Comparison of ENCODE assay signal across 12 cellular contexts in the genomic region with DNA sequence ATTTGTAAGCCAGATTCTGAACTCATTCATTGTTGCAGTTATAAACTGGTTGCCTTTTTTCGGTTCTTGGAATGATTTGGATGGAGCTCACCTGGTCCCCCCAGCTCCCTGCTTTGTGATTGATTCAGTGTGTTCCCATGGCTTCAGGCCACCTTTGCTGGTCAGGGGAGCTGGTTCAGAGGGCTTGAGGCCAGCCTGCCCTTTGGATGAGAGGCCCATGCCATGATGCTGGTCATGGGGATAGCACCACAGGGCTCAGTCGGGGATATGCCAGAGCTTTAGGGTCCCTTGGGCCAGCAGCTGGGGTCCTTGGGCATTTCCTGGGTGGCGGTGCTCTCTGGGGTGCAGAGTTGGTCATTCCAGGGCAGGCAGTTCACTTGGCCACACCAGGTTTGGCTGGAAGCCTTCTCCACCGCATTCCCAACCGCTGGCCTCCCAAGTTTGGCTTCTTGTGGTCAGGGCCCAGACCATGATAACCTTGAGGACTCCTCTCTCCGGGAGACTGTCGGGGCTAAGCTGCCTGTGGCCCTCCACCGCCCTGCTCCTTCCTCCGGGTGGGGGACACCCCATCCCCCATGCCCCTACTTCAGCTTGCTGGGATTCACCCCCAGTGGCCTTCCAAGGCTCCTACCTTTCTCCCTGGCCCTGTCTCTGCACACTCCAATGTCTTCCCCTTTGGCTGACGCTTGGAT.
DNase-seq lines count a peak whose midpoint lies in the region; ATAC-seq and TF ChIP-seq lines count a peak whose summit lies in the region.
"Had no signal": no experiment of that assay in that cellular context is flagged by ENCODE, and none has a peak within 500 bp of the region (broad histone marks: within the 10 kb centered on the region; RNA-seq: fewer than 3 reads in every experiment).

No MANE protein-coding gene starts in this region.

- H3K4me1 ChIP-seq in breast epithelium (peaks cover 3% of the 10 kb centered on the region in 2 donors), mesendoderm (ENCODE audit: control insufficient read depth, low read depth, low read length) (peaks cover 9% of the 10 kb centered on the region)

- no peak for TF ChIP-seq RAD21 in Ishikawa (IDR thresholded peaks at IDR 0.05; ENCODE audit: low read depth)

- H3K27me3 ChIP-seq in breast epithelium (no peaks in the 10 kb centered on the region), mesendoderm (ENCODE audit: insufficient read depth, low read length, poor library complexity) (no peaks in the 10 kb centered on the region)

- no peak overlapping the region for H2BK5ac ChIP-seq in mesendoderm (ENCODE audit: low read length)

- DNase-seq in AG20443 (ENCODE audit: low spot score) (peak; percentile 26), breast epithelium (ENCODE audit: low spot score in 2 of 2) (no peak), mesendoderm (no peak), T-helper 1 cell (no peak), NCI-H2196 treated with DMSO at 0.1 percent for 48 hours (lab: John Stamatoyannopoulos, UW; ENCODE audit: unreplicated experiment) (no peak)
- DNase-seq: activated CD8-positive, alpha-beta memory T cell treated with anti-CD3 and anti-CD28 coated beads, Interleukin-2, amount 10 ng/mL, durations not matched to agents 7 days and 5 days; activated naive CD8-positive, alpha-beta T cell treated with anti-CD3 and anti-CD28 coated beads for 36 hours; GDM1; NCI-H2227 treated with DMSO at 0.1 percent for 48 hours had no signal

- H2BK15ac ChIP-seq in mesendoderm (replicated peaks; ENCODE audit: low read depth): no peak overlapping the region

- H3K4me3 ChIP-seq in breast epithelium (no peak overlapping the region), mesendoderm (ENCODE audit: low read length) (no peak overlapping the region)

- no peak for TF ChIP-seq CTCF in breast epithelium (IDR thresholded peaks at IDR 0.05)

- no peak overlapping the region for H3K4me2 ChIP-seq in mesendoderm (ENCODE audit: low read length)

- peak overlapping the region; percentile 28 to 68 for H3K27ac ChIP-seq in breast epithelium
- no peak overlapping the region for H3K27ac ChIP-seq in mesendoderm (ENCODE audit: low read depth, low read length)

- intact Hi-C loops in breast epithelium (cut with DNase I; ENCODE audit: low total_unique reads): no loop called here

- TF ChIP-seq EP300 in Ishikawa (IDR thresholded peaks at IDR 0.05; ENCODE audit: borderline replicate concordance): no peak

- H2AK5ac ChIP-seq in mesendoderm (ENCODE audit: low read length): no peak overlapping the region

- no peak for TF ChIP-seq POLR2A in breast epithelium (IDR thresholded peaks at IDR 0.05)

- H3K36me3 ChIP-seq in breast epithelium: no peaks in the 10 kb centered on the region
- H3K36me3 ChIP-seq in mesendoderm (ENCODE audit: control insufficient read depth, insufficient read depth, low read length): no peaks in the 10 kb centered on the region

- no peaks in the 10 kb centered on the region for H3K79me2 ChIP-seq in mesendoderm (ENCODE audit: control insufficient read depth, insufficient read depth, low read length)

- no peak overlapping the region for H3K4ac ChIP-seq in mesendoderm (ENCODE audit: low read depth, low read length)

- H3K23ac ChIP-seq in mesendoderm (ENCODE audit: low read length): no peak overlapping the region

- H3K18ac ChIP-seq in mesendoderm (ENCODE audit: low read length): peak overlapping the region; percentile 35

- H3K56ac ChIP-seq in mesendoderm (ENCODE audit: low read length): peak overlapping the region; percentile 18

- H3K79me1 ChIP-seq in mesendoderm (ENCODE audit: low read length): no peaks in the 10 kb centered on the region

- H2BK120ac ChIP-seq in mesendoderm (ENCODE audit: low read depth, low read length): no peak overlapping the region

- H4K8ac ChIP-seq in mesendoderm (ENCODE audit: low read depth, low read length): no peak overlapping the region

- H3K9ac ChIP-seq in mesendoderm (ENCODE audit: low read length): no peak overlapping the region

- no CpG with 5 or more reads among the region's 10 CpGs for WGBS in mesendoderm (ENCODE audit: extremely low coverage, insufficient coverage, low lambda C conversion rate)

- H4K5ac ChIP-seq in mesendoderm (ENCODE audit: low read length): no peak overlapping the region

- H3K9me3 ChIP-seq in breast epithelium: no peaks in the 10 kb centered on the region

- ATAC-seq in GM21619 (IDR thresholded peaks at IDR 0.05; ENCODE audit: unreplicated experiment) (no peak), GM21786 (IDR thresholded peaks at IDR 0.05; ENCODE audit: unreplicated experiment) (no peak)
- ATAC-seq: activated CD8-positive, alpha-beta memory T cell treated with anti-CD3 and anti-CD28 coated beads, Interleukin-2, amount 10 ng/mL, durations not matched to agents 7 days and 5 days had no signal

TF ChIP-seq in Ishikawa, 13 proteins besides CTCF, POLR2A, EP300 and RAD21:
- TF ChIP-seq EGR1 (IDR thresholded peaks at IDR 0.05) (no peak), TCF12 (IDR thresholded peaks at IDR 0.05; ENCODE audit: low read depth) (0 out of 2 replicates have a peak, but pooled peaks have one; percentile 12), FOXM1 (IDR thresholded peaks at IDR 0.05; ENCODE audit: borderline replicate concordance, low read depth) (no peak), NFIC (IDR thresholded peaks at IDR 0.05) (no peak; the same call in 1 of the 2 replicates), TEAD4 (IDR thresholded peaks at IDR 0.05) (no peak), ZBTB7A (IDR thresholded peaks at IDR 0.05; ENCODE audit: low read depth) (no peak)
- TF ChIP-seq, protein P1, sequence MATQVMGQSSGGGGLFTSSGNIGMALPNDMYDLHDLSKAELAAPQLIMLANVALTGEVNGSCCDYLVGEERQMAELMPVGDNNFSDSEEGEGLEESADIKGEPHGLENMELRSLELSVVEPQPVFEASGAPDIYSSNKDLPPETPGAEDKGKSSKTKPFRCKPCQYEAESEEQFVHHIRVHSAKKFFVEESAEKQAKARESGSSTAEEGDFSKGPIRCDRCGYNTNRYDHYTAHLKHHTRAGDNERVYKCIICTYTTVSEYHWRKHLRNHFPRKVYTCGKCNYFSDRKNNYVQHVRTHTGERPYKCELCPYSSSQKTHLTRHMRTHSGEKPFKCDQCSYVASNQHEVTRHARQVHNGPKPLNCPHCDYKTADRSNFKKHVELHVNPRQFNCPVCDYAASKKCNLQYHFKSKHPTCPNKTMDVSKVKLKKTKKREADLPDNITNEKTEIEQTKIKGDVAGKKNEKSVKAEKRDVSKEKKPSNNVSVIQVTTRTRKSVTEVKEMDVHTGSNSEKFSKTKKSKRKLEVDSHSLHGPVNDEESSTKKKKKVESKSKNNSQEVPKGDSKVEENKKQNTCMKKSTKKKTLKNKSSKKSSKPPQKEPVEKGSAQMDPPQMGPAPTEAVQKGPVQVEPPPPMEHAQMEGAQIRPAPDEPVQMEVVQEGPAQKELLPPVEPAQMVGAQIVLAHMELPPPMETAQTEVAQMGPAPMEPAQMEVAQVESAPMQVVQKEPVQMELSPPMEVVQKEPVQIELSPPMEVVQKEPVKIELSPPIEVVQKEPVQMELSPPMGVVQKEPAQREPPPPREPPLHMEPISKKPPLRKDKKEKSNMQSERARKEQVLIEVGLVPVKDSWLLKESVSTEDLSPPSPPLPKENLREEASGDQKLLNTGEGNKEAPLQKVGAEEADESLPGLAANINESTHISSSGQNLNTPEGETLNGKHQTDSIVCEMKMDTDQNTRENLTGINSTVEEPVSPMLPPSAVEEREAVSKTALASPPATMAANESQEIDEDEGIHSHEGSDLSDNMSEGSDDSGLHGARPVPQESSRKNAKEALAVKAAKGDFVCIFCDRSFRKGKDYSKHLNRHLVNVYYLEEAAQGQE (IDR thresholded peaks at IDR 0.05; ENCODE audit: low read depth): no peak
